ENCODE assay signal across 10 cellular contexts in the genomic region with DNA sequence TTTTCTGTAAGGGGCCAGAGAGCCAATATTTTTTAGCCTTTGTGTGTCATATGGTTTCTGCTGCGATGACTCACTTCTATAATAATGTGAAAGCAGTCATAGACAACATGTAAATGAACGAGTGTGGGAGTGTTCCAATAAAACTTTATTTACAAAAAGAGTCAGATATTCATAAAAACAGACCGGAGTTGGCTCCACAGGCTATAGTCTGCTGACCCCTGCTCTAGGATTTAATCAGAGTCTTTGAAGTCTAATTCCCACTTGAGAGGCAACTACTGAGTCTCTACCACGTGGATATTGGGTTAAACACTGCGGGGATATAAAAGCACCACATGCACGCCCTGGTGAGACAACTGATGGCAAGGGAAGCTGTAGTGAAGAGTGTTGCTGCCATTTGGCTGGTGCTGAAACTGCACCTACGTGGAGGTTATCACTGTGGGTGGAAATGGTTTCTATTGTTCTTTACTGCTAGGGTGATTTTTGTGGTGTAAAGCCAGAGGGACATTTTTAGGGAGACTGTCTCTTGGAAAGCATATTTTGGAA. TPM values are rescaled to one million over a fixed set of nuclear protein-coding genes. Genes with fewer than 3 reads are reported as not detected.
A peak's percentile ranks its signal among the peaks of the same experiment; 100 is the strongest.
DNase-seq lines count a peak whose midpoint lies in the region; ATAC-seq, FAIRE-seq and TF ChIP-seq lines count a peak whose summit lies in the region.
"Had no signal": no experiment of that assay in that cellular context is flagged by ENCODE, and none has a peak within 500 bp of the region (broad histone marks: within the 10 kb centered on the region; RNA-seq: fewer than 3 reads in every experiment).

No MANE protein-coding gene starts in this region.

- POLR2A ChIA-PET in BJ (lab: Charles Lee) = no interaction called here

- H3K27me3 Mint-ChIP-seq in dendritic cell treated with granulocyte-macrophage colony-stimulating factor and Interleukin-4, amounts not matched to agents 40 ng/mL and 50 ng/mL, for 4 days = no peaks in the 10 kb centered on the region

- intact Hi-C loops in dendritic cell treated with granulocyte-macrophage colony-stimulating factor and Interleukin-4, amounts not matched to agents 40 ng/mL and 50 ng/mL, for 4 days (cut with micrococcal nuclease) = loop anchor here (10.0 kb wide), 1 partner anchor 58 kb away; no protein-coding TSS in a partner anchor

- H3K36me3 Mint-ChIP-seq in dendritic cell treated with granulocyte-macrophage colony-stimulating factor and Interleukin-4, amounts not matched to agents 40 ng/mL and 50 ng/mL, for 4 days (ENCODE audit: low read depth) = no peaks in the 10 kb centered on the region

- H3K27ac Mint-ChIP-seq in dendritic cell treated with granulocyte-macrophage colony-stimulating factor and Interleukin-4, amounts not matched to agents 40 ng/mL and 50 ng/mL, for 4 days = peak overlapping the region; percentile 47

- no peak overlapping the region for H3K4me3 Mint-ChIP-seq in dendritic cell treated with granulocyte-macrophage colony-stimulating factor and Interleukin-4, amounts not matched to agents 40 ng/mL and 50 ng/mL, for 4 days

- H3K36me3 ChIP-seq in BJ (ENCODE audit: control insufficient read depth, insufficient read depth, low read length) (no peaks in the 10 kb centered on the region), RWPE2 (ENCODE audit: low read depth) (no peaks in the 10 kb centered on the region)

- peak; percentile 91 for FAIRE-seq in GM19239 (lab: Jason Lieb, UNC)
- FAIRE-seq: endometrium, G401.6 had no signal

- H3K27ac ChIP-seq in RWPE2 (ENCODE audit: poor library complexity, severe bottlenecking) = no peak overlapping the region

- peaks cover 9% of the 10 kb centered on the region for H3K27me3 ChIP-seq in BJ (ENCODE audit: control insufficient read depth, insufficient read depth, low read length)
- H3K27me3 ChIP-seq in RWPE2 (ENCODE audit: insufficient read depth, poor library complexity, severe bottlenecking) = no peaks in the 10 kb centered on the region

- peak; percentile 58; the same call in 2 of the 3 replicates for ATAC-seq in RWPE2 (ENCODE audit: low read depth)
- no peak for ATAC-seq in HG03139 (IDR thresholded peaks at IDR 0.05; ENCODE audit: unreplicated experiment)
- no peak for ATAC-seq in GM18870 (IDR thresholded peaks at IDR 0.05; ENCODE audit: unreplicated experiment)

- no peaks in the 10 kb centered on the region for H3K9me3 ChIP-seq in RWPE2 (ENCODE audit: severe bottlenecking)

- TF ChIP-seq CTCF in BJ (IDR thresholded peaks at IDR 0.05; ENCODE audit: insufficient read depth, low read depth, low read length) (no peak), RWPE2 (IDR thresholded peaks at IDR 0.05; ENCODE audit: poor library complexity, severe bottlenecking) (no peak)

- peaks cover 11% of the 10 kb centered on the region for H3K4me1 ChIP-seq in RWPE2 (ENCODE audit: insufficient read depth, poor library complexity, severe bottlenecking)

- DNase-seq in BJ (ENCODE audit: low read depth) (peak; percentile 60), GM19239 (ENCODE audit: insufficient read length, low spot score) (no peak), RWPE2 (ENCODE audit: low spot score) (no peak), SW 1271 (lab: John Stamatoyannopoulos, UW) (no peak), HuH-7 (ENCODE audit: low spot score) (no peak)

- no peaks in the 10 kb centered on the region for H3K9me3 Mint-ChIP-seq in dendritic cell treated with granulocyte-macrophage colony-stimulating factor and Interleukin-4, amounts not matched to agents 40 ng/mL and 50 ng/mL, for 4 days

- H3K4me3 ChIP-seq in BJ (ENCODE audit: low read depth, low read length) = no peak overlapping the region
- H3K4me3 ChIP-seq in RWPE2 (ENCODE audit: severe bottlenecking) = no peak overlapping the region

- peaks cover 30% of the 10 kb centered on the region for H3K4me1 Mint-ChIP-seq in dendritic cell treated with granulocyte-macrophage colony-stimulating factor and Interleukin-4, amounts not matched to agents 40 ng/mL and 50 ng/mL, for 4 days (ENCODE audit: low read depth)

- CTCF ChIA-PET in BJ (lab: Yijun Ruan, JAX) = interaction anchor here (1.3 kb wide), 1 partner anchor 10 kb away, joined by 4 read pairs; no protein-coding TSS in a partner anchor

RNA-seq across cellular contexts. Expression of gene NINJ2, which starts 3.6 kb away (rescaled TPM):
- polyA plus RNA-seq in BJ (2011; rRNA removed) = 0.32 and 0.55 TPM in 2 replicates
- polyA minus RNA-seq in BJ (2011; rRNA and poly(A)+ RNA removed) = 0.57 TPM in 1 of 2 replicates, not detected in the other
